22 cellular contexts compared by ENCODE assay signal in the genomic region with DNA sequence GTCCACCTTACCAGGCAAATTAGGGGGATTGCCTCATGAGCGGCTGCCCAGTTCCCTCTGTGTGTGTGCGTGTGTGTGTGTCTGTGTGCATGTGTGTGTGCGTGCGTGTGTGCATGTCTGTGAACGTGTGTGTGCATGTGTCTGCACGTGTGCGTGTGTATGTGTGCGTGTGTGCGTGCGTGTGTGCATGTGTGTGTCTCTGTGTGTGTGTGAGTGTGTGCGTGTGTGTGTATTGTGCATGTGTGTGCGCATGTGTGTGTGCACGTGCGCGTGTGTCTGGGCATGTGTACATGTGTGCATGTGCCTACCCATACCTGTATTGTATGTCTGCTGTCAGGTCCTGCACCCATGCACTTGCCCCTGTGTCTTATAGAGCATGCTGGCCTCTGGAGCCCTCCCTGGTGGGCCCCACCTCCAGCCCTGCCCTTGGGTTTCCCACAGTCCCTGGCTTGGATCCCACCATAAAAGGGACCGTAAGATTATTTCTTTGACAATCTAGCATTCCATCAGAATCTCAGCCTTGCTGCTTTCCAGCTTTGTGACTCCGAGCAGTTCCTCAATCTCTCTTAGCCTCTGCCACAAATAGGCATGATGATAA. TPM values are rescaled to one million over a fixed set of nuclear protein-coding genes. Genes with fewer than 3 reads are reported as not detected.
"Had no signal": no experiment of that assay in that cellular context is flagged by ENCODE, and none has a peak within 500 bp of the region (broad histone marks: within the 10 kb centered on the region; RNA-seq: fewer than 3 reads in every experiment).

No MANE protein-coding gene starts in this region.

- H3K4me3 Mint-ChIP-seq: central memory CD8-positive, alpha-beta T cell; effector memory CD8-positive, alpha-beta T cell; immature natural killer cell; memory B cell; natural killer cell treated with Interleukin-12 subunit alpha and Interleukin-12 subunit beta and Interleukin-15 and Interleukin-18, amount 100 ng/mL, for 72 hours had no signal

- H3K9me3 Mint-ChIP-seq: central memory CD8-positive, alpha-beta T cell; effector memory CD8-positive, alpha-beta T cell; memory B cell; natural killer cell treated with Interleukin-12 subunit alpha and Interleukin-12 subunit beta and Interleukin-15 and Interleukin-18, amount 100 ng/mL, for 72 hours had no signal

- H3K27ac ChIP-seq: epithelial cell of prostate, esophagus muscularis mucosa, gastrocnemius medialis, heart right ventricle, left ventricle myocardium inferior, lower lobe of right lung, suprapubic skin, thyroid gland, upper lobe of right lung had no signal

- H3K9me3 ChIP-seq: esophagus muscularis mucosa, gastrocnemius medialis, heart right ventricle, left ventricle myocardium inferior, lower lobe of right lung, suprapubic skin, thyroid gland, upper lobe of right lung had no signal

- FAIRE-seq: keratinocyte had no signal

- H3K27me3 ChIP-seq: gastrocnemius medialis, thyroid gland had no signal

- H3K36me3 ChIP-seq: esophagus muscularis mucosa, gastrocnemius medialis, heart right ventricle, left ventricle myocardium inferior, lower lobe of right lung, suprapubic skin, thyroid gland, upper lobe of right lung had no signal

- H3K36me3 Mint-ChIP-seq: natural killer cell treated with Interleukin-12 subunit alpha and Interleukin-12 subunit beta and Interleukin-15 and Interleukin-18, amount 100 ng/mL, for 72 hours had no signal

- DNase-seq: effector memory CD8-positive, alpha-beta T cell; gastrocnemius medialis; heart right ventricle; immature natural killer cell; left cardiac atrium; left ventricle myocardium inferior; lower lobe of right lung; midbrain; stimulated activated CD4-positive, alpha-beta T cell treated with anti-CD3 and anti-CD28 coated beads, Interleukin-2, amount 100 ng/mL, for 48 hours; stimulated activated naive CD4-positive, alpha-beta T cell treated with Interleukin-2 at 50 U/mL for 16 hours; thyroid gland; upper lobe of right lung had no signal

- H3K4me1 ChIP-seq: esophagus muscularis mucosa, gastrocnemius medialis, heart right ventricle, left ventricle myocardium inferior, suprapubic skin had no signal

- H3K4me3 ChIP-seq: esophagus muscularis mucosa, gastrocnemius medialis, heart right ventricle, left ventricle myocardium inferior, lower lobe of right lung, smooth muscle cell, suprapubic skin, thyroid gland, upper lobe of right lung had no signal

- H3K4me2 ChIP-seq: smooth muscle cell had no signal

- H3K4me1 Mint-ChIP-seq: central memory CD8-positive, alpha-beta T cell; immature natural killer cell; memory B cell had no signal

- ATAC-seq: effector memory CD8-positive, alpha-beta T cell; gastrocnemius medialis; heart right ventricle; left cardiac atrium; lower lobe of right lung; natural killer cell treated with Interleukin-12 subunit alpha and Interleukin-12 subunit beta and Interleukin-15 and Interleukin-18, amount 100 ng/mL, for 72 hours; right cardiac atrium; upper lobe of right lung had no signal

- H3K27ac Mint-ChIP-seq: effector memory CD8-positive, alpha-beta T cell; immature natural killer cell; memory B cell; natural killer cell treated with Interleukin-12 subunit alpha and Interleukin-12 subunit beta and Interleukin-15 and Interleukin-18, amount 100 ng/mL, for 72 hours had no signal

RNA-seq across cellular contexts. Expression of a gene that starts 9.3 kb away (rescaled TPM):
- total RNA-seq: fibroblast of villous mesenchyme; left ventricle myocardium inferior; lower lobe of right lung; natural killer cell treated with Interleukin-12 subunit alpha and Interleukin-12 subunit beta and Interleukin-15 and Interleukin-18, amount 100 ng/mL, for 72 hours; upper lobe of right lung had no signal
- polyA plus RNA-seq: keratinocyte had no signal
